ENCODE assay signal across 17 cellular contexts in the genomic region with DNA sequence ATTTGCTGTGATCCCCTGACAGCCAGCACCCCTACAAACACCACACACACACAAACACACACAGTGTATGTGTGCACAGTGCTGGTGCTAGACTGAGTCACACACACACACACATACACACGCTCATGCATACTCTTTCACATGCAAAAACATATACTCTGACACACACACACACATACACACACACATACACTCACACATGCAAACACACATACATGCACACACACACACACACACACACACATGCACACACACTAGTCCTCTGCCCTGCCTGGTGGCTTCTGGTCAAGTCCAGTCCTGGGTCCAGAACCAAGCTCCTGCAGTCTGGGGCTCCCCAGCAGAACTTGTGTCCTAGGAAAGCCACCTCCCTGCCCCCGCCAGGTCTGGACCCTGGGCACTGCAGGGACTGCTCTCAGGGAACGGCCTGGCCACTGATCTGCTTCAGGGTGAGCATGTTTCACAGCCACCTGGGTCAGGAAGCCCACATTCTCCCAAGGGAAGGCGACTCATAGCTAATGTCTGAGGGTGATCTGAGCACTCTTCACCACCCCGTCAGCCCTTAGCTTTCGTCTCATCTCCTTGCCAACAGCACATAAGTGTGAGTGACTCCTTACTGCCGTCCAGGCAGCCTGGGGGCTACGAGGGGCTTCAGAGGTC.
DNase-seq lines count a peak whose midpoint lies in the region; ATAC-seq and TF ChIP-seq lines count a peak whose summit lies in the region.
"Had no signal": no experiment of that assay in that cellular context is flagged by ENCODE, and none has a peak within 500 bp of the region (broad histone marks: within the 10 kb centered on the region; RNA-seq: fewer than 3 reads in every experiment).

No MANE protein-coding gene starts in this region.

- H3K4me3 ChIP-seq in BLaER1 (no peak overlapping the region), coronary artery (no peak overlapping the region), neural progenitor cell (no peak overlapping the region), SJCRH30 (no peak overlapping the region)
- H3K4me3 ChIP-seq: adrenal gland, heart right ventricle, right lobe of liver had no signal

- H3K36me3 Mint-ChIP-seq in neural progenitor cell: no peaks in the 10 kb centered on the region
- H3K36me3 Mint-ChIP-seq: CD8-positive, alpha-beta T cell; natural killer cell treated with Interleukin-12 subunit alpha and Interleukin-12 subunit beta and Interleukin-15 and Interleukin-18, amount 100 ng/mL, for 72 hours had no signal

- H3K9me3 ChIP-seq in BLaER1: no peaks in the 10 kb centered on the region
- no peaks in the 10 kb centered on the region for H3K9me3 ChIP-seq in neural progenitor cell (ENCODE audit: low read depth)
- H3K9me3 ChIP-seq in SJCRH30 (replicated peaks): 0 out of 2 replicates have a peak, but pooled peaks cover 6% of the 10 kb centered on the region
- H3K9me3 ChIP-seq: adrenal gland, right lobe of liver had no signal

- H3K9me3 Mint-ChIP-seq in neural progenitor cell: peaks cover 6% of the 10 kb centered on the region
- H3K9me3 Mint-ChIP-seq: CD8-positive, alpha-beta T cell had no signal

- H3K79me2 ChIP-seq in neural progenitor cell (ENCODE audit: low read depth): no peaks in the 10 kb centered on the region

- no peaks in the 10 kb centered on the region for H3F3A ChIP-seq in neural progenitor cell (ENCODE audit: low read depth)

- H4K20me1 ChIP-seq in BLaER1 (no peaks in the 10 kb centered on the region), neural progenitor cell (ENCODE audit: low read depth) (no peaks in the 10 kb centered on the region)

- DNase-seq in LHCN-M2 (ENCODE audit: low read depth) (peak; percentile 84), coronary artery (ENCODE audit: low spot score) (peak; percentile 66), neural progenitor cell (ENCODE audit: low spot score) (no peak), H4 (ENCODE audit: low spot score) (no peak), SJCRH30 (no peak)
- DNase-seq: CD8-positive, alpha-beta T cell; heart right ventricle; NCI-H2081 treated with DMSO at 0.1 percent for 48 hours; right lobe of liver; SHP77 treated with DMSO at 0.1 percent for 48 hours; stimulated activated naive CD8-positive, alpha-beta T cell treated with anti-CD3 and anti-CD28 coated beads, Interleukin-15, amount 100 ng/mL, for 72 hours had no signal

- H3K36me3 ChIP-seq in BLaER1 (no peaks in the 10 kb centered on the region), neural progenitor cell (no peaks in the 10 kb centered on the region), SJCRH30 (0 out of 2 replicates have a peak, but pooled peaks cover under 1% of the 10 kb centered on the region)
- H3K36me3 ChIP-seq: adrenal gland, heart right ventricle, right lobe of liver had no signal

- TF ChIP-seq CTCF in coronary artery (IDR thresholded peaks at IDR 0.05) (no peak), neural progenitor cell (IDR thresholded peaks at IDR 0.05) (no peak)

- H3K27me3 Mint-ChIP-seq in neural progenitor cell (ENCODE audit: insufficient read depth, low read depth): peaks cover 22% of the 10 kb centered on the region
- H3K27me3 Mint-ChIP-seq: stimulated activated naive CD8-positive, alpha-beta T cell treated with anti-CD3 and anti-CD28 coated beads, Interleukin-15, amount 100 ng/mL, for 72 hours had no signal

- peaks cover 11% of the 10 kb centered on the region for H3K4me1 Mint-ChIP-seq in neural progenitor cell
- H3K4me1 Mint-ChIP-seq: stimulated activated naive CD8-positive, alpha-beta T cell treated with anti-CD3 and anti-CD28 coated beads, Interleukin-15, amount 100 ng/mL, for 72 hours had no signal

- peaks cover 35% of the 10 kb centered on the region for H3K4me1 ChIP-seq in BLaER1
- H3K4me1 ChIP-seq in neural progenitor cell: no peaks in the 10 kb centered on the region
- no peaks in the 10 kb centered on the region for H3K4me1 ChIP-seq in SJCRH30
- H3K4me1 ChIP-seq: adrenal gland, right lobe of liver had no signal

- H2AFZ ChIP-seq in neural progenitor cell (replicated peaks): no peak overlapping the region

- H3K4me2 ChIP-seq in BLaER1 (peak overlapping the region; percentile 70), neural progenitor cell (no peak overlapping the region)
- H3K4me2 ChIP-seq: KMS-11 had no signal

- ATAC-seq in HG02623 (IDR thresholded peaks at IDR 0.05; ENCODE audit: unreplicated experiment) (no peak), GM21576 (IDR thresholded peaks at IDR 0.05; ENCODE audit: unreplicated experiment) (no peak)
- ATAC-seq: CD8-positive, alpha-beta T cell; stimulated activated naive CD8-positive, alpha-beta T cell treated with anti-CD3 and anti-CD28 coated beads, Interleukin-15, amount 100 ng/mL, for 72 hours had no signal

- H3K27ac Mint-ChIP-seq in neural progenitor cell: peak overlapping the region; percentile 85
- H3K27ac Mint-ChIP-seq: CD8-positive, alpha-beta T cell; natural killer cell treated with Interleukin-12 subunit alpha and Interleukin-12 subunit beta and Interleukin-15 and Interleukin-18, amount 100 ng/mL, for 72 hours; stimulated activated naive CD8-positive, alpha-beta T cell treated with anti-CD3 and anti-CD28 coated beads, Interleukin-15, amount 100 ng/mL, for 72 hours had no signal

- H3K9ac ChIP-seq in BLaER1 (no peak overlapping the region; the same call in 1 of the 2 replicates), neural progenitor cell (no peak overlapping the region)
- H3K9ac ChIP-seq: KMS-11 had no signal

- no peaks in the 10 kb centered on the region for H3K27me3 ChIP-seq in BLaER1
- no peaks in the 10 kb centered on the region for H3K27me3 ChIP-seq in neural progenitor cell
- H3K27me3 ChIP-seq in SJCRH30: peaks cover 3% of the 10 kb centered on the region; the same call in 1 of the 2 replicates
- H3K27me3 ChIP-seq: adrenal gland, heart right ventricle, right lobe of liver had no signal

- no peak overlapping the region for H3K4me3 Mint-ChIP-seq in neural progenitor cell
- H3K4me3 Mint-ChIP-seq: CD8-positive, alpha-beta T cell; natural killer cell treated with Interleukin-12 subunit alpha and Interleukin-12 subunit beta and Interleukin-15 and Interleukin-18, amount 100 ng/mL, for 72 hours; stimulated activated naive CD8-positive, alpha-beta T cell treated with anti-CD3 and anti-CD28 coated beads, Interleukin-15, amount 100 ng/mL, for 72 hours had no signal

- H3K27ac ChIP-seq in BLaER1 (peak overlapping the region; percentile 28; the same call in 1 of the 2 replicates), coronary artery (no peak overlapping the region), neural progenitor cell (no peak overlapping the region), SJCRH30 (no peak overlapping the region)
- H3K27ac ChIP-seq: adrenal gland, heart right ventricle, KMS-11, right lobe of liver had no signal

Comparison
In these comparisons a context has a peak if more than half of its experiments do, and no peak if none do; other contexts are left out.
1. DNase-seq: peak in LHCN-M2 (single experiment) and coronary artery (single experiment); none in neural progenitor cell (single experiment), H4 (single experiment) and SJCRH30 (0 of 2).